In the genomic region with DNA sequence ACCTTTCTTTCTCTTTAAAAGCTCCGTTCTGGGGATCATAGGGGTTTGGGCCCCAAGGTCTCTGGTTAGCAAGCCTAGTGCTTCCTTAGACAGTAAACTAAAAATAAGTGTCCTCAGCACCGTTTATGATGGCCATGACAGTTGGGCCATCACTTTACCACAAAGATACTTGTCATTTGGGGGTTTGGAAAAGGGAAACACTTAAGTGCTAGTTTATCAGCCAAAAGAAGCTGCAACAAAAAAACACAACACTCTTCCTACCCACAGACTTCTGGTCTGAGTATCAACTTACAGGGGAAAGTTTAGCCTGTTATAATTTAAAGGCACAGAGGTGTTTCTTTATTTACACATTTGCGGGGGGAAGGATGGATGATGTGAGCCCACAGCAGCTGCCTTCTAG, we compare ENCODE assay signal across 11 cellular contexts.
DNase-seq lines count a peak whose midpoint lies in the region; ATAC-seq and TF ChIP-seq lines count a peak whose summit lies in the region.
"Had no signal": no experiment of that assay in that cellular context is flagged by ENCODE, and none has a peak within 500 bp of the region (broad histone marks: within the 10 kb centered on the region; RNA-seq: fewer than 3 reads in every experiment).

No MANE protein-coding gene starts in this region.

- H3K9me3 Mint-ChIP-seq in activated T-cell treated with anti-CD3 and anti-CD28 coated beads, Interleukin-2, amount 50 U/mL, for 24 hours: peaks cover 13% of the 10 kb centered on the region
- H3K9me3 Mint-ChIP-seq in activated CD4-positive, alpha-beta memory T cell treated with anti-CD3 and anti-CD28 coated beads, Interleukin-2, amount 10 ng/mL, durations not matched to agents 7 days and 5 days: peaks cover 27% of the 10 kb centered on the region
- H3K9me3 Mint-ChIP-seq in stimulated activated memory B cell treated with anti-CD40 and anti-IgM and Interleukin-4, amounts not matched to agents 10 μg/mL and 1 μg/mL and 100 μg/mL, for 72 hours: peaks cover 8% of the 10 kb centered on the region

- H3K4me3 ChIP-seq in OCI-LY7 (ENCODE audit: low read depth, low read length, poor library complexity, severe bottlenecking): no peak overlapping the region
- H3K4me3 ChIP-seq: skin epidermis had no signal

- peaks cover 71% of the 10 kb centered on the region for H3K4me1 Mint-ChIP-seq in activated T-cell treated with anti-CD3 and anti-CD28 coated beads, Interleukin-2, amount 50 U/mL, for 24 hours (ENCODE audit: low read depth)
- H3K4me1 Mint-ChIP-seq in activated CD4-positive, alpha-beta memory T cell treated with anti-CD3 and anti-CD28 coated beads, Interleukin-2, amount 10 ng/mL, durations not matched to agents 7 days and 5 days: peaks cover 50% of the 10 kb centered on the region
- peaks cover 57% of the 10 kb centered on the region for H3K4me1 Mint-ChIP-seq in stimulated activated memory B cell treated with anti-CD40 and anti-IgM and Interleukin-4, amounts not matched to agents 10 μg/mL and 1 μg/mL and 100 μg/mL, for 72 hours

- ATAC-seq in stimulated activated memory B cell treated with anti-CD40 and anti-IgM and Interleukin-4, amounts not matched to agents 10 μg/mL and 1 μg/mL and 100 μg/mL, for 72 hours: no peak

- POLR2A ChIA-PET in activated CD4-positive, alpha-beta memory T cell treated with anti-CD3 and anti-CD28 coated beads, Interleukin-2, amount 10 ng/mL, durations not matched to agents 7 days and 5 days (lab: Charles Lee): interaction anchor here (0.8 to 1.7 kb wide), 10 partner anchors 9 to 115 kb away, joined by 3 to 7 read pairs (median 4); a partner anchor contains a TSS
- POLR2A ChIA-PET in OCI-LY7 (lab: Charles Lee): interaction anchor here (0.6 to 2.8 kb wide), 8 partner anchors 9 to 79 kb away, joined by 3 to 18 read pairs (median 3); no protein-coding TSS in a partner anchor

- peaks cover 10% of the 10 kb centered on the region for H3K4me1 ChIP-seq in OCI-LY7 (ENCODE audit: insufficient read depth, low read length, poor library complexity, severe bottlenecking)

- H3K36me3 Mint-ChIP-seq in activated T-cell treated with anti-CD3 and anti-CD28 coated beads, Interleukin-2, amount 50 U/mL, for 24 hours (ENCODE audit: low read depth): peaks cover 24% of the 10 kb centered on the region
- H3K36me3 Mint-ChIP-seq in activated CD4-positive, alpha-beta memory T cell treated with anti-CD3 and anti-CD28 coated beads, Interleukin-2, amount 10 ng/mL, durations not matched to agents 7 days and 5 days (ENCODE audit: low read depth): peaks cover 59% of the 10 kb centered on the region
- H3K36me3 Mint-ChIP-seq in stimulated activated memory B cell treated with anti-CD40 and anti-IgM and Interleukin-4, amounts not matched to agents 10 μg/mL and 1 μg/mL and 100 μg/mL, for 72 hours: peaks cover 29% of the 10 kb centered on the region

- H3K9me2 ChIP-seq in OCI-LY7 (ENCODE audit: insufficient read depth, low read length): no peaks in the 10 kb centered on the region

- no peak for TF ChIP-seq CTCF in OCI-LY7 (conservative IDR thresholded peaks at IDR 0.05; ENCODE audit: low read length)

- no peaks in the 10 kb centered on the region for H3K27me3 Mint-ChIP-seq in activated T-cell treated with anti-CD3 and anti-CD28 coated beads, Interleukin-2, amount 50 U/mL, for 24 hours
- H3K27me3 Mint-ChIP-seq in activated CD4-positive, alpha-beta memory T cell treated with anti-CD3 and anti-CD28 coated beads, Interleukin-2, amount 10 ng/mL, durations not matched to agents 7 days and 5 days: no peaks in the 10 kb centered on the region
- no peaks in the 10 kb centered on the region for H3K27me3 Mint-ChIP-seq in stimulated activated memory B cell treated with anti-CD40 and anti-IgM and Interleukin-4, amounts not matched to agents 10 μg/mL and 1 μg/mL and 100 μg/mL, for 72 hours

- CTCF ChIA-PET in activated CD4-positive, alpha-beta memory T cell treated with anti-CD3 and anti-CD28 coated beads, Interleukin-2, amount 10 ng/mL, durations not matched to agents 7 days and 5 days (lab: Charles Lee): interaction anchor here (0.7 to 1.5 kb wide), 3 partner anchors 21 to 89 kb away, joined by 3 to 5 read pairs (median 3); no protein-coding TSS in a partner anchor
- CTCF ChIA-PET in OCI-LY7 (lab: Charles Lee; ENCODE audit: unreplicated experiment): no interaction called here

- no peaks in the 10 kb centered on the region for H3K79me2 ChIP-seq in OCI-LY7 (ENCODE audit: insufficient read depth, low read depth, low read length)

- no peaks in the 10 kb centered on the region for H3K9me3 ChIP-seq in OCI-LY7 (ENCODE audit: low read length)

- peak overlapping the region; percentile 84 for H3K27ac Mint-ChIP-seq in activated T-cell treated with anti-CD3 and anti-CD28 coated beads, Interleukin-2, amount 50 U/mL, for 24 hours
- peak overlapping the region; percentile 33 for H3K27ac Mint-ChIP-seq in activated CD4-positive, alpha-beta memory T cell treated with anti-CD3 and anti-CD28 coated beads, Interleukin-2, amount 10 ng/mL, durations not matched to agents 7 days and 5 days
- H3K27ac Mint-ChIP-seq in stimulated activated memory B cell treated with anti-CD40 and anti-IgM and Interleukin-4, amounts not matched to agents 10 μg/mL and 1 μg/mL and 100 μg/mL, for 72 hours: peak overlapping the region; percentile 87

- intact Hi-C loops in OCI-LY7 (cut with micrococcal nuclease; ENCODE audit: unreplicated experiment): no loop called here

- BruUV-seq in OCI-LY7 (replicated peaks; lab: Mats Ljungman, UMichigan): no TSS peak

- H2AFZ ChIP-seq in OCI-LY7 (ENCODE audit: low read length): no peak overlapping the region

- no peak overlapping the region for H3K4me2 ChIP-seq in OCI-LY7 (ENCODE audit: low read length)

- H3K36me3 ChIP-seq in OCI-LY7 (ENCODE audit: insufficient read depth, low read length): no peaks in the 10 kb centered on the region

- H4K20me1 ChIP-seq in OCI-LY7 (ENCODE audit: insufficient read depth, low read length): no peaks in the 10 kb centered on the region

- no peak overlapping the region for H3K27ac ChIP-seq in OCI-LY7 (ENCODE audit: low read depth, low read length, poor library complexity, severe bottlenecking)

- H3K4me3 Mint-ChIP-seq in activated T-cell treated with anti-CD3 and anti-CD28 coated beads, Interleukin-2, amount 50 U/mL, for 24 hours: peak overlapping the region; percentile 71
- peak overlapping the region; percentile 31 for H3K4me3 Mint-ChIP-seq in activated CD4-positive, alpha-beta memory T cell treated with anti-CD3 and anti-CD28 coated beads, Interleukin-2, amount 10 ng/mL, durations not matched to agents 7 days and 5 days
- peak overlapping the region; percentile 40 for H3K4me3 Mint-ChIP-seq in stimulated activated memory B cell treated with anti-CD40 and anti-IgM and Interleukin-4, amounts not matched to agents 10 μg/mL and 1 μg/mL and 100 μg/mL, for 72 hours

- DNase-seq in activated T-cell treated with anti-CD3 and anti-CD28 coated beads, Interleukin-2, amount 50 U/mL, for 24 hours: no peak
- no peak for DNase-seq in activated T-cell treated with anti-CD3 and anti-CD28 coated beads, Interleukin-2, amount 50 U/mL, for 48 hours
- DNase-seq in Kasumi-1 (lab: John Stamatoyannopoulos, UW): peak; percentile 97
- DNase-seq in activated CD4-positive, alpha-beta memory T cell treated with anti-CD3 and anti-CD28 coated beads, Interleukin-2, amount 10 ng/mL, durations not matched to agents 7 days and 5 days: no peak
- DNase-seq in SW480 (ENCODE audit: low spot score): no peak
- no peak for DNase-seq in OCI-LY7 (ENCODE audit: low spot score)
- DNase-seq in inferior parietal cortex (ENCODE audit: extremely low spot score): no peak
- DNase-seq: ACHN, NCI-H2029 had no signal

Comparison
In these comparisons a context has a peak if more than half of its experiments do, and no peak if none do; other contexts are left out.
1. DNase-seq: peak in Kasumi-1 (2 of 2); none in activated T-cell treated with anti-CD3 and anti-CD28 coated beads, Interleukin-2, amount 50 U/mL, for 24 hours (single experiment), activated T-cell treated with anti-CD3 and anti-CD28 coated beads, Interleukin-2, amount 50 U/mL, for 48 hours (0 of 2), activated CD4-positive, alpha-beta memory T cell treated with anti-CD3 and anti-CD28 coated beads, Interleukin-2, amount 10 ng/mL, durations not matched to agents 7 days and 5 days (single experiment), SW480 (single experiment), OCI-LY7 (single experiment) and inferior parietal cortex (single experiment).
2. H3K27ac Mint-ChIP-seq: peak in every context shown above with its lines; median percentile 87 in stimulated activated memory B cell treated with anti-CD40 and anti-IgM and Interleukin-4, amounts not matched to agents 10 μg/mL and 1 μg/mL and 100 μg/mL, for 72 hours; 84 in activated T-cell treated with anti-CD3 and anti-CD28 coated beads, Interleukin-2, amount 50 U/mL, for 24 hours; 33 in activated CD4-positive, alpha-beta memory T cell treated with anti-CD3 and anti-CD28 coated beads, Interleukin-2, amount 10 ng/mL, durations not matched to agents 7 days and 5 days.
3. Peak in every context shown above with its lines, with median percentiles within 50 percentile points of each other: H3K4me3 Mint-ChIP-seq.